ENCODE assay signal across 10 cellular contexts in genomic region chr15:67085237-67085817, GRCh38. TPM values are rescaled to one million over a fixed set of nuclear protein-coding genes. Genes with fewer than 3 reads are reported as not detected.
DNase-seq lines count a peak whose midpoint lies in the region; ATAC-seq, FAIRE-seq and TF ChIP-seq lines count a peak whose summit lies in the region.
"Had no signal": no experiment of that assay in that cellular context is flagged by ENCODE, and none has a peak within 500 bp of the region (broad histone marks: within the 10 kb centered on the region; RNA-seq: fewer than 3 reads in every experiment).

No MANE protein-coding gene starts in this region.

- no peak for TF ChIP-seq CTCF in D721Med (IDR thresholded peaks at IDR 0.05; ENCODE audit: insufficient read depth, missing control alignments)

- no peak overlapping the region for H3K27ac ChIP-seq in caudate nucleus (ENCODE audit: low read depth, low read length)

- no peak for FAIRE-seq in D721Med (lab: Jason Lieb, UNC)

- ATAC-seq in HG03045 (IDR thresholded peaks at IDR 0.05; ENCODE audit: unreplicated experiment): peak; percentile 29
- ATAC-seq: left colon had no signal

- DNase-seq in NK-92 treated with Interleukin-12 subunit alpha and Interleukin-12 subunit beta, amount 100 ng/mL, for 24 hours (lab: John Stamatoyannopoulos, UW): peak; percentile 60
- DNase-seq in NK-92 (lab: John Stamatoyannopoulos, UW; ENCODE audit: unreplicated experiment): no peak
- peak; percentile 73 to 76 for DNase-seq in activated T-cell treated with anti-CD3 and anti-CD28 coated beads, Interleukin-2, amount 50 U/mL, for 48 hours
- peak; percentile 66 to 67 for DNase-seq in stimulated activated CD4-positive, alpha-beta T cell treated with anti-CD3 and anti-CD28 coated beads, Interleukin-2, amount 100 ng/mL, for 24 hours
- DNase-seq in D721Med (ENCODE audit: insufficient read length, low spot score): no peak
- no peak for DNase-seq in caudate nucleus (lab: John Stamatoyannopoulos, UW)
- DNase-seq in G401 (ENCODE audit: low spot score): no peak
- DNase-seq: 8988T, left colon had no signal

- in situ Hi-C loops in G401 (cut with HindIII; ENCODE audit: low sequenced_read_pairs): no loop called here

RNA-seq across cellular contexts. Expression of gene SMAD3, which starts 19.9 kb away (rescaled TPM):
- 11.1 and 21.9 TPM in 2 replicates for total RNA-seq in G401 (2014; rRNA removed; shearing (Covaris generic))

Comparison
In these comparisons a context has a peak if more than half of its experiments do, and no peak if none do; other contexts are left out.
1. DNase-seq: peak in NK-92 treated with Interleukin-12 subunit alpha and Interleukin-12 subunit beta, amount 100 ng/mL, for 24 hours (single experiment), activated T-cell treated with anti-CD3 and anti-CD28 coated beads, Interleukin-2, amount 50 U/mL, for 48 hours (2 of 2) and stimulated activated CD4-positive, alpha-beta T cell treated with anti-CD3 and anti-CD28 coated beads, Interleukin-2, amount 100 ng/mL, for 24 hours (2 of 2); none in NK-92 (single experiment), D721Med (single experiment), caudate nucleus (0 of 61) and G401 (single experiment).